ENCODE assay signal across 15 cellular contexts in genomic region chr12:105935981-105936380, GRCh38.
DNase-seq lines count a peak whose midpoint lies in the region; ATAC-seq and TF ChIP-seq lines count a peak whose summit lies in the region.
"Had no signal": no experiment of that assay in that cellular context is flagged by ENCODE, and none has a peak within 500 bp of the region (broad histone marks: within the 10 kb centered on the region; RNA-seq: fewer than 3 reads in every experiment).

No MANE protein-coding gene starts in this region.

- H3K4me2 ChIP-seq in trophoblast cell (ENCODE audit: low read length): no peak overlapping the region

- H2AFZ ChIP-seq in trophoblast cell (ENCODE audit: insufficient read depth, low read length, poor library complexity): no peak overlapping the region

- H4K8ac ChIP-seq in trophoblast cell (ENCODE audit: low read depth, low read length): peak overlapping the region; percentile 26

- H3K4ac ChIP-seq in trophoblast cell (ENCODE audit: low read depth, low read length): no peak overlapping the region

- H3K18ac ChIP-seq in trophoblast cell (ENCODE audit: low read length): peak overlapping the region; percentile 69

- peak overlapping the region; percentile 23 for H2AK5ac ChIP-seq in trophoblast cell (ENCODE audit: low read length)

- H3K79me1 ChIP-seq in trophoblast cell (ENCODE audit: low read length): peaks cover 32% of the 10 kb centered on the region

- peak overlapping the region; percentile 81 for H2BK12ac ChIP-seq in trophoblast cell (ENCODE audit: low read length)

- H3K9ac ChIP-seq in trophoblast cell (ENCODE audit: low read length): no peak overlapping the region

- no peak overlapping the region for H3K4me3 ChIP-seq in choroid plexus epithelial cell (ENCODE audit: low read depth, low read length)
- H3K4me3 ChIP-seq in trophoblast cell (ENCODE audit: low read depth, low read length): no peak overlapping the region
- no peak overlapping the region for H3K4me3 ChIP-seq in testis
- H3K4me3 ChIP-seq: psoas muscle, upper lobe of left lung had no signal

- peak overlapping the region; percentile 26 for H2BK120ac ChIP-seq in trophoblast cell (ENCODE audit: insufficient read depth, low read length, poor library complexity)

- no peaks in the 10 kb centered on the region for H3K79me2 ChIP-seq in trophoblast cell (ENCODE audit: control insufficient read depth, insufficient read depth, low read length, poor library complexity)

- no peaks in the 10 kb centered on the region for H3K9me3 ChIP-seq in trophoblast cell (ENCODE audit: insufficient read depth, low read depth, low read length)
- no peaks in the 10 kb centered on the region for H3K9me3 ChIP-seq in testis
- H3K9me3 ChIP-seq: psoas muscle, upper lobe of left lung had no signal

- no peak for ATAC-seq in HG03139 (IDR thresholded peaks at IDR 0.05; ENCODE audit: unreplicated experiment)

- H3K23ac ChIP-seq in trophoblast cell (ENCODE audit: low read length): no peak overlapping the region

- peak overlapping the region; percentile 66 for H3K14ac ChIP-seq in trophoblast cell (ENCODE audit: low read length)

- no peak for TF ChIP-seq CTCF in choroid plexus epithelial cell (conservative IDR thresholded peaks at IDR 0.05; ENCODE audit: low read depth, low read length)
- TF ChIP-seq CTCF in testis (IDR thresholded peaks at IDR 0.05): no peak

- DNase-seq in GM04504 (ENCODE audit: low read depth) (peak; percentile 21), NCI-H524 treated with DMSO at 0.1 percent for 48 hours (lab: John Stamatoyannopoulos, UW) (peak; percentile 46), choroid plexus epithelial cell (ENCODE audit: low read depth) (peak; percentile 77), trophoblast cell (peak in 1 of 2 donors; percentile 26), testis (no peak), NCI-H2029 (lab: John Stamatoyannopoulos, UW) (no peak)
- DNase-seq: activated CD4-positive, CD25-positive, alpha-beta regulatory T cell; activated CD8-positive, alpha-beta memory T cell treated with anti-CD3 and anti-CD28 coated beads, Interleukin-2, amount 50 U/mL, for 48 hours; activated naive CD4-positive, alpha-beta T cell treated with anti-CD3 and anti-CD28 coated beads, Interleukin-2, amount 10 ng/mL, durations not matched to agents 7 days and 5 days; erythroblast; NCI-H2107; psoas muscle; RPMI8226; upper lobe of left lung had no signal

- no CpG with 5 or more reads among the region's 3 CpGs for WGBS in trophoblast cell (ENCODE audit: extremely low coverage, insufficient coverage, insufficient read length)
- 83 to 84% methylated on average over 3 of the region's 3 CpGs for WGBS in testis, 2 donors

- H3K4me1 ChIP-seq in trophoblast cell (ENCODE audit: control insufficient read depth in 1 of 2, insufficient read depth in 2 of 2, low read length in 2 of 2) (peaks cover 25 to 27% of the 10 kb centered on the region in 2 experiments), testis (no peaks in the 10 kb centered on the region)

- H2BK5ac ChIP-seq in trophoblast cell (ENCODE audit: low read depth, low read length, poor library complexity): no peak overlapping the region

- no peak for TF ChIP-seq POLR2A in testis (IDR thresholded peaks at IDR 0.05)

- intact Hi-C loops in testis (cut with DNase I; ENCODE audit: low total_unique reads): no loop called here

- H4K12ac ChIP-seq in trophoblast cell (ENCODE audit: low read depth, low read length): no peak overlapping the region

- H3K27me3 ChIP-seq in trophoblast cell (ENCODE audit: insufficient read depth, low read length): no peaks in the 10 kb centered on the region
- no peaks in the 10 kb centered on the region for H3K27me3 ChIP-seq in testis
- H3K27me3 ChIP-seq: upper lobe of left lung had no signal

- H3K27ac ChIP-seq in trophoblast cell (ENCODE audit: low read depth, low read length): no peak overlapping the region
- H3K27ac ChIP-seq in testis: no peak overlapping the region
- H3K27ac ChIP-seq: upper lobe of left lung had no signal

- H4K91ac ChIP-seq in trophoblast cell (ENCODE audit: low read depth, low read length): peak overlapping the region; percentile 67

- H3K36me3 ChIP-seq in trophoblast cell (ENCODE audit: control insufficient read depth in 1 of 2, insufficient read depth in 2 of 2, low read length in 2 of 2) (no peaks in the 10 kb centered on the region), testis (ENCODE audit: low read depth, missing control alignments) (no peaks in the 10 kb centered on the region)
- H3K36me3 ChIP-seq: upper lobe of left lung had no signal

Comparison
In these comparisons a context has a peak if more than half of its experiments do, and no peak if none do; other contexts are left out.
1. DNase-seq: peak in GM04504 (single experiment), NCI-H524 treated with DMSO at 0.1 percent for 48 hours (single experiment) and choroid plexus epithelial cell (single experiment); none in testis (single experiment) and NCI-H2029 (single experiment).